8 cellular contexts compared by ENCODE assay signal in the genomic region with DNA sequence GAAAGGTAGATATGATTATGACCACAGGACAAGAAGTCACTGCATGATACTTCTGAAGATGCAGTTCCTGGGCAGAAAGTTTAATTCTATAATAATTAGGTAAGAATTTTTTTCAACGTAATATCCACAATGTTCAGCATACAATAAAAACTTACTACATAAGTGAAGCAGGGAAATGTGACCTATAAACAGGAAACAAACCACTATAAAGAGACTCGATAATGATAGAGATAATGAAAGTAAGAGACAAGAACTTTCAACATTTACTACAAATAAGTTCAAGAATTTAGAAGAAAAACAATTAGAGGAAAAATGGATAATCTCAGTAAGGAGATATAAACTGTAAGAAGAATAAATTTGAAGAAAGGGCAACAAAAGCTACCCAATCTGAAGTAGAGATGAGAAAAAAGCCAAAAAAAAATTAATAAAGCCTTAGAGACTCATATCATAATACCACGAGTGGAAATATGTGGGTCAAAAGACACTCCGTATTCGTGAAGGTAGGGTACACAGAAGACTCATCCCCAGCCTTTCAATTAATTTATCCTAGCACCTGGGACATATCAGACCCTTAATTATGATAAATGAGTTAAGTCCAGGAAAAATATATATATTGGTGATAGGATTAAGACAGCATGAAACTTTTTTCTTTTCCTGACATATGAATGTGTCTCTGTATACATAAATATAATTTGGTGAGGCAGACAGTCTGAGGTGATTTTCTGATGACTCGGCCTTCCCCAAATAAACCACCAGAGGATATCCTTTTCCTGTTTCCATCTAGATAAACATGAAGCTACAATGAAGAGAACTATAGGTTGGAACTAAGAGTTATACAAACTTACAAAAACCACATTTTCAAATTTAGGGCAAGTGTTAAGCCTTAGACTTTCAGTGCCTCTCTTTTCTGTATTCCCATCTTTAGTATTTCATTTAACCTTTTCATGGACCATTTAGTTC.
DNase-seq lines count a peak whose midpoint lies in the region; ATAC-seq and TF ChIP-seq lines count a peak whose summit lies in the region.

No MANE protein-coding gene starts in this region.

- ATAC-seq in GM21786 (IDR thresholded peaks at IDR 0.05; ENCODE audit: unreplicated experiment) (peak; percentile 70), left colon (peak; percentile 28), HG03280 (IDR thresholded peaks at IDR 0.05; ENCODE audit: unreplicated experiment) (no peak)

- peak overlapping the region; percentile 87 for H3K27ac Mint-ChIP-seq in T-helper 2 cell treated with Interferon-gamma antibody and Interleukin-4, amounts not matched to agents 5 μg/mL and 100 μg/mL, for 36 hours

- peak overlapping the region; percentile 84 for H3K4me3 Mint-ChIP-seq in T-helper 2 cell treated with Interferon-gamma antibody and Interleukin-4, amounts not matched to agents 5 μg/mL and 100 μg/mL, for 36 hours

- DNase-seq in T-helper 2 cell treated with Interferon-gamma antibody and Interleukin-4, amounts not matched to agents 5 μg/mL and 100 μg/mL, for 36 hours (ENCODE audit: low spot score), result peak; percentile 17
- DNase-seq in left colon (no peak), DMS79 (lab: John Stamatoyannopoulos, UW) (no peak), ureter (ENCODE audit: low spot score) (no peak), NCI-H2196 (lab: John Stamatoyannopoulos, UW; ENCODE audit: unreplicated experiment) (no peak)

- no peaks in the 10 kb centered on the region for H3K27me3 Mint-ChIP-seq in T-helper 2 cell treated with Interferon-gamma antibody and Interleukin-4, amounts not matched to agents 5 μg/mL and 100 μg/mL, for 36 hours (ENCODE audit: low read depth)

- H3K27ac ChIP-seq in C4-2B, result no peak overlapping the region

- H3K36me3 Mint-ChIP-seq in T-helper 2 cell treated with Interferon-gamma antibody and Interleukin-4, amounts not matched to agents 5 μg/mL and 100 μg/mL, for 36 hours (ENCODE audit: low read depth), result peaks cover 33% of the 10 kb centered on the region

- H3K4me1 Mint-ChIP-seq in T-helper 2 cell treated with Interferon-gamma antibody and Interleukin-4, amounts not matched to agents 5 μg/mL and 100 μg/mL, for 36 hours (ENCODE audit: low read depth), result peaks cover 34% of the 10 kb centered on the region

- intact Hi-C loops in left colon (cut with DNase I, micrococcal nuclease), result no loop called here

- no peaks in the 10 kb centered on the region for H3K9me3 Mint-ChIP-seq in T-helper 2 cell treated with Interferon-gamma antibody and Interleukin-4, amounts not matched to agents 5 μg/mL and 100 μg/mL, for 36 hours

- peak; percentile 9; the same call in 1 of the 2 replicates for TF ChIP-seq CTCF in C4-2B (conservative IDR thresholded peaks at IDR 0.05)
